8 cellular contexts compared by ENCODE assay signal in genomic region chr4:77433102-77433733, GRCh38.
DNase-seq lines count a peak whose midpoint lies in the region; TF ChIP-seq lines count a peak whose summit lies in the region.

No MANE protein-coding gene starts in this region.

- in situ Hi-C loops in GM23248 (cut with MboI): no loop called here

- no peak overlapping the region for H3K27ac Mint-ChIP-seq in endothelial cell (ENCODE audit: unreplicated experiment)

- H3K4me1 Mint-ChIP-seq in endothelial cell (ENCODE audit: unreplicated experiment): no peaks in the 10 kb centered on the region

- peak; percentile 75 for TF ChIP-seq CTCF in LNCaP clone FGC (IDR thresholded peaks at IDR 0.05; ENCODE audit: control insufficient read depth, extremely low read depth, insufficient read depth)
- TF ChIP-seq CTCF in endothelial cell (IDR thresholded peaks at IDR 0.05; ENCODE audit: unreplicated experiment): peak; percentile 68

- no peak overlapping the region for H3K4me3 Mint-ChIP-seq in endothelial cell (ENCODE audit: unreplicated experiment)

- no peaks in the 10 kb centered on the region for H3K9me3 Mint-ChIP-seq in endothelial cell (ENCODE audit: unreplicated experiment)

- H3K79me2 ChIP-seq in GM23248 (ENCODE audit: insufficient read depth): no peaks in the 10 kb centered on the region

- no peak overlapping the region for H3K9ac ChIP-seq in GM23248

- H3K9me3 ChIP-seq in GM23248 (ENCODE audit: low read depth): no peaks in the 10 kb centered on the region
- H3K9me3 ChIP-seq in MG63: no peaks in the 10 kb centered on the region

- no peaks in the 10 kb centered on the region for H3F3A ChIP-seq in GM23248 (ENCODE audit: insufficient read depth)

- 2 to 3% methylated on average over 2 of the region's 2 CpGs for WGBS in GM23248 (ENCODE audit: low coverage in 1 of 2, low lambda C conversion rate in 2 of 2, missing lambda C conversion rate in 2 of 2), 2 experiments

- H2AFZ ChIP-seq in GM23248: no peak overlapping the region

- peak; percentile 15 for DNase-seq in A172 (ENCODE audit: low spot score)
- DNase-seq in ELF-1 (ENCODE audit: low read depth, low spot score): peak; percentile 17
- peak; percentile 59 for DNase-seq in GM23248
- peak; percentile 39 for DNase-seq in LNCaP clone FGC (ENCODE audit: low read depth)
- DNase-seq in SIG-M5 treated with dmso at 0.1 percent for 504 hours (lab: John Stamatoyannopoulos, UW; ENCODE audit: unreplicated experiment): peak; percentile 60
- peak; percentile 31 for DNase-seq in endothelial cell (ENCODE audit: low spot score)
- peak; percentile 76 for DNase-seq in myocyte (ENCODE audit: low read depth)
- DNase-seq in MG63: no peak

- no peak overlapping the region for H3K4me2 ChIP-seq in GM23248 (ENCODE audit: unreplicated experiment)

- H3K4me3 ChIP-seq in GM23248: no peak overlapping the region
- H3K4me3 ChIP-seq in LNCaP clone FGC (ENCODE audit: low read depth, low read length): no peak overlapping the region
- no peak overlapping the region for H3K4me3 ChIP-seq in MG63

- no peaks in the 10 kb centered on the region for H4K20me1 ChIP-seq in GM23248 (ENCODE audit: insufficient read depth)

- H3K27me3 ChIP-seq in GM23248 (replicated peaks; ENCODE audit: insufficient read depth) (peaks cover 38% of the 10 kb centered on the region), MG63 (no peaks in the 10 kb centered on the region)

- no peaks in the 10 kb centered on the region for H3K27me3 Mint-ChIP-seq in endothelial cell (ENCODE audit: unreplicated experiment)

- H3K36me3 Mint-ChIP-seq in endothelial cell (ENCODE audit: low read depth, unreplicated experiment): no peaks in the 10 kb centered on the region

- no peaks in the 10 kb centered on the region for H3K4me1 ChIP-seq in GM23248 (ENCODE audit: insufficient read depth)

- H3K9me2 ChIP-seq in GM23248 (ENCODE audit: insufficient read depth): no peaks in the 10 kb centered on the region

- H3K36me3 ChIP-seq in GM23248 (ENCODE audit: low read depth) (no peaks in the 10 kb centered on the region), MG63 (no peaks in the 10 kb centered on the region)

- H3K27ac ChIP-seq in GM23248: no peak overlapping the region
